ENCODE assay signal across 8 cellular contexts in genomic region chr20:57089701-57090144, GRCh38.
DNase-seq lines count a peak whose midpoint lies in the region; ATAC-seq and TF ChIP-seq lines count a peak whose summit lies in the region.

No MANE protein-coding gene starts in this region.

- no peaks in the 10 kb centered on the region for H3K36me3 ChIP-seq in SJSA1

- H3K9me3 ChIP-seq in SJSA1 (replicated peaks), result no peaks in the 10 kb centered on the region

- TF ChIP-seq CTCF in GM13977 (IDR thresholded peaks at IDR 0.05; ENCODE audit: extremely low read depth, insufficient read depth, missing control alignments) (peak; percentile 84), coronary artery (IDR thresholded peaks at IDR 0.05) (no peak)

- in situ Hi-C loops in GM13977 (cut with MboI; ENCODE audit: low pct_unique_long_range_greater_than_20kb, low sequenced_read_pairs, unreplicated experiment), result loop anchor here (10.0 kb wide), 1 partner anchor 245 kb away; no protein-coding TSS in a partner anchor

- H3K27ac ChIP-seq in SJSA1 (no peak overlapping the region), coronary artery (no peak overlapping the region)

- H3K4me1 ChIP-seq in SJSA1 (replicated peaks), result no peaks in the 10 kb centered on the region

- DNase-seq in AG08395 (ENCODE audit: low spot score), result peak; percentile 75
- peak; percentile 84 for DNase-seq in GM13977 (ENCODE audit: low spot score)
- DNase-seq in SJSA1 (ENCODE audit: low read depth in 1 of 2, low spot score in 2 of 2), result peak; percentile 59 to 80
- peak; percentile 39 for DNase-seq in activated naive CD4-positive, alpha-beta T cell treated with Interleukin-2 at 50 U/mL for 16 hours
- DNase-seq in left cardiac atrium, result peak; percentile 68
- peak; percentile 78 for DNase-seq in retina
- no peak for DNase-seq in coronary artery (ENCODE audit: low spot score)

- no peaks in the 10 kb centered on the region for H3K27me3 ChIP-seq in SJSA1 (replicated peaks)

- H3K4me3 ChIP-seq in SJSA1 (no peak overlapping the region), coronary artery (no peak overlapping the region)

- ATAC-seq in HG03460 (IDR thresholded peaks at IDR 0.05; ENCODE audit: unreplicated experiment) (peak; percentile 70), left cardiac atrium (peak; percentile 83 to 87)

- intact Hi-C loops in left cardiac atrium (cut with DNase I), result loop anchor here (1.0 to 5.0 kb wide), 4 partner anchors 173 to 258 kb away; no protein-coding TSS in a partner anchor
